ENCODE assay signal across 1 cellular context in genomic region chr6:3965071-3965718, GRCh38.
TF ChIP-seq lines count a peak whose summit lies in the region.

No MANE protein-coding gene starts in this region.

TF ChIP-seq in HepG2, 621 proteins besides CTCF, POLR2A, EP300 and RAD21 (continued from another document):
- TF ChIP-seq AFF4 (CRISPR knock-in tag; IDR thresholded peaks at IDR 0.05) (no peak), MLXIP (CRISPR knock-in tag; IDR thresholded peaks at IDR 0.05; ENCODE audit: borderline replicate concordance) (no peak), GFI1 (CRISPR knock-in tag; IDR thresholded peaks at IDR 0.05; ENCODE audit: borderline replicate concordance) (no peak), ZNF235 (CRISPR knock-in tag; IDR thresholded peaks at IDR 0.05; ENCODE audit: borderline replicate concordance) (no peak), DMTF1 (CRISPR knock-in tag; IDR thresholded peaks at IDR 0.05) (no peak), MAFF (IDR thresholded peaks at IDR 0.05; ENCODE audit: low read depth, low read length) (peak; percentile 37; the same call in 1 of the 2 replicates), ADNP (CRISPR knock-in tag; IDR thresholded peaks at IDR 0.05) (no peak), FUBP1 (CRISPR knock-in tag; IDR thresholded peaks at IDR 0.05; ENCODE audit: borderline replicate concordance) (no peak)
